27 cellular contexts compared by ENCODE assay signal in genomic region chr9:135020481-135021392, GRCh38.
"Had no signal": no experiment of that assay in that cellular context is flagged by ENCODE, and none has a peak within 500 bp of the region (broad histone marks: within the 10 kb centered on the region; RNA-seq: fewer than 3 reads in every experiment).

No MANE protein-coding gene starts in this region.

- H3K4me1 ChIP-seq: esophagus muscularis mucosa, foreskin keratinocyte, gastroesophageal sphincter, left lung, prostate gland, right atrium auricular region, sigmoid colon, stomach, testis, tibial artery had no signal

- H3K27ac ChIP-seq: coronary artery, esophagus muscularis mucosa, foreskin keratinocyte, gastroesophageal sphincter, heart left ventricle, hepatocyte, left lung, neural progenitor cell, prostate gland, right atrium auricular region, sigmoid colon, stomach, testis, tibial artery had no signal

- ATAC-seq: foreskin keratinocyte; gastroesophageal sphincter; heart left ventricle; left cardiac atrium; left lung; naive thymus-derived CD8-positive, alpha-beta T cell; stimulated activated effector memory CD8-positive, alpha-beta T cell treated with anti-CD3 and anti-CD28 coated beads, Interleukin-12 subunit alpha, Interleukin-12 subunit beta, amount 100 ng/mL, for 72 hours had no signal

- H2AFZ ChIP-seq: hepatocyte, neural progenitor cell had no signal

- FAIRE-seq: endothelial cell of umbilical vein, urothelium cell line had no signal

- H3K9ac ChIP-seq: neural progenitor cell had no signal

- DNase-seq: dermis blood vessel endothelial cell; effector memory CD4-positive, alpha-beta T cell; foreskin keratinocyte; heart left ventricle; left cardiac atrium; mammary epithelial cell; mesendoderm; midbrain; naive thymus-derived CD8-positive, alpha-beta T cell; sigmoid colon; stimulated activated CD4-positive, alpha-beta T cell treated with anti-CD3 and anti-CD28 coated beads, Interleukin-2, amount 100 ng/mL, for 24 hours; stimulated activated CD4-positive, alpha-beta T cell treated with anti-CD3 and anti-CD28 coated beads, Interleukin-4, amount 100 ng/mL, for 24 hours; stimulated activated naive CD4-positive, alpha-beta T cell treated with Interleukin-2 at 50 U/mL for 16 hours; stomach; testis; tibial artery had no signal

- H3K79me2 ChIP-seq: hepatocyte had no signal

- H3K36me3 ChIP-seq: esophagus muscularis mucosa, gastroesophageal sphincter, heart left ventricle, left lung, neural progenitor cell, prostate gland, right atrium auricular region, sigmoid colon, stomach, tibial artery had no signal

- H3K9me3 ChIP-seq: esophagus muscularis mucosa, heart left ventricle, left lung, prostate gland, right atrium auricular region, sigmoid colon, stomach, testis, tibial artery had no signal

- H3K27me3 ChIP-seq: foreskin keratinocyte, left lung, neural progenitor cell, right atrium auricular region, sigmoid colon, testis had no signal

- H3K4me3 ChIP-seq: coronary artery, esophagus muscularis mucosa, gastroesophageal sphincter, heart left ventricle, hepatocyte, left lung, neural progenitor cell, prostate gland, right atrium auricular region, sigmoid colon, stomach, testis, tibial artery had no signal

- H3K4me2 ChIP-seq: hepatocyte, neural progenitor cell had no signal
